ENCODE assay signal across 26 cellular contexts in the genomic region with DNA sequence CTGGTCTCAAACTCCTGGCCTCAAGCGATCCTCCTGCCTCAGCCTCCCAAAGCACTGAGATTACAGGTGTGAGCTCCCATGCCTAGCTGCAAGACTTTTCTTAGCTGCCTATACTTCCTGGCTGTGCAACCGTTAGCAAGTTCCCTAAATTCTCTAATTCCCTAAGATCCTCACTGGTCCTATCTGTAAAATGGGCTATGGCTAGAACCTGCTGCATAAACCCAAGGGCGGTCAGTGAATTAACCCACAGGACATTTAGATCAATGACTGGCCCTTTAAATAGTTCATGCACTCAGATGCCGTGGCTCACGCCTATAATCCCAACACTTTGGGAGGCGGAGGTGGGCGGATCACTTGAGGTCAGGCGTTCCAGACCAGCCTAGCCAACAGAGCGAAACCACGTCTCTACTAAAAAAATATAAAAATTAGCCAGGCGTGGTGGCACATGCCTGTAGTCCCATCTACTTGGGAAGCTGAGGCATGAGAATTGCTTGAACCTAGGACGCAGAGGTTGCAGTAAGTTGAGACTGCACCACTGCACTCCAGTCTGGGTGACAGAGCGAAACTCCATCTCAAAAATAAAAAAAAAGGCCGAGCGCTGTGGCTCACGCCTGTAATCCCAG.
"Had no signal": no experiment of that assay in that cellular context is flagged by ENCODE, and none has a peak within 500 bp of the region (broad histone marks: within the 10 kb centered on the region; RNA-seq: fewer than 3 reads in every experiment).

No MANE protein-coding gene starts in this region.

- H3K36me3 ChIP-seq: neural progenitor cell had no signal

- H2AFZ ChIP-seq: neural progenitor cell had no signal

- H3K36me3 Mint-ChIP-seq: natural killer cell, neural progenitor cell had no signal

- H3K9me3 ChIP-seq: heart right ventricle, left ventricle myocardium inferior, transverse colon had no signal

- H3K27ac ChIP-seq: heart right ventricle, left ventricle myocardium inferior, neural progenitor cell, transverse colon had no signal

- H3K27me3 Mint-ChIP-seq: activated CD4-positive, alpha-beta memory T cell treated with anti-CD3 and anti-CD28 coated beads for 36 hours; activated T-helper 17 cell treated with anti-CD3 and anti-CD28 coated beads, Interleukin-2, amount 50 U/mL, for 72 hours; effector memory CD8-positive, alpha-beta T cell had no signal

- H3K27me3 ChIP-seq: heart right ventricle, transverse colon had no signal

- H3K9me3 Mint-ChIP-seq: activated CD4-positive, alpha-beta memory T cell treated with anti-CD3 and anti-CD28 coated beads for 36 hours; activated T-helper 17 cell treated with anti-CD3 and anti-CD28 coated beads, Interleukin-2, amount 50 U/mL, for 72 hours; effector memory CD8-positive, alpha-beta T cell; natural killer cell; neural progenitor cell had no signal

- H3K4me3 Mint-ChIP-seq: activated CD4-positive, alpha-beta memory T cell treated with anti-CD3 and anti-CD28 coated beads for 36 hours; activated T-helper 17 cell treated with anti-CD3 and anti-CD28 coated beads, Interleukin-2, amount 50 U/mL, for 72 hours; effector memory CD8-positive, alpha-beta T cell; natural killer cell; neural progenitor cell had no signal

- H3K4me2 ChIP-seq: neural progenitor cell had no signal

- DNase-seq: activated CD4-positive, alpha-beta memory T cell treated with anti-CD3 and anti-CD28 coated beads for 36 hours; activated CD4-positive, alpha-beta T cell treated with anti-CD3 and anti-CD28 coated beads for 4 hours; activated CD4-positive, CD25-positive, alpha-beta regulatory T cell; activated CD8-positive, alpha-beta memory T cell treated with anti-CD3 and anti-CD28 coated beads, Interleukin-2, amount 50 U/mL, for 4 hours; activated gamma-delta T cell treated with Interleukin-2 at 50 U/mL for 16 hours; activated naive CD4-positive, alpha-beta T cell treated with anti-CD3 and anti-CD28 coated beads, Interleukin-2, amount 50 U/mL, for 16 hours; activated T-cell treated with anti-CD3 and anti-CD28 coated beads, Interleukin-2, amount 50 U/mL, for 1 hour; amygdala; caudate nucleus; cortex of kidney; effector memory CD8-positive, alpha-beta T cell; foreskin fibroblast; heart right ventricle; left ventricle myocardium inferior; mesendoderm; natural killer cell; occipital lobe; right cardiac atrium; stimulated activated CD4-positive, alpha-beta T cell treated with anti-CD3 and anti-CD28 coated beads, Interleukin-2, amount 100 ng/mL, for 48 hours; stimulated activated naive CD4-positive, alpha-beta T cell treated with Interleukin-2 at 50 U/mL for 16 hours; transverse colon had no signal

- ATAC-seq: activated T-helper 17 cell treated with anti-CD3 and anti-CD28 coated beads, Interleukin-2, amount 50 U/mL, for 72 hours; effector memory CD8-positive, alpha-beta T cell; esophagus mucosa; heart right ventricle; natural killer cell; right cardiac atrium had no signal

- H3K4me3 ChIP-seq: heart right ventricle, left ventricle myocardium inferior, lung, neural progenitor cell, transverse colon had no signal

- FAIRE-seq: endothelial cell of umbilical vein had no signal

- H3K27ac Mint-ChIP-seq: activated CD4-positive, alpha-beta memory T cell treated with anti-CD3 and anti-CD28 coated beads for 36 hours; activated T-helper 17 cell treated with anti-CD3 and anti-CD28 coated beads, Interleukin-2, amount 50 U/mL, for 72 hours; effector memory CD8-positive, alpha-beta T cell; natural killer cell; neural progenitor cell had no signal
